In genomic region chr5:90514520-90514919, GRCh38 we compare ENCODE assay signal across 1 cellular context.
TF ChIP-seq lines count a peak whose summit lies in the region.

No MANE protein-coding gene starts in this region.

TF ChIP-seq in HepG2, 621 proteins besides CTCF, POLR2A, EP300 and RAD21:
- peak; percentile 76 for TF ChIP-seq ZNF770 (CRISPR knock-in tag; IDR thresholded peaks at IDR 0.05)
- no peak for TF ChIP-seq MLX (CRISPR knock-in tag; IDR thresholded peaks at IDR 0.05)
